ENCODE assay signal across 1 cellular context in genomic region chr15:65347756-65348155, GRCh38.
TF ChIP-seq lines count a peak whose summit lies in the region.
"Not testable (repeated sequence)": the region's sequence is repeated elsewhere in the genome, so short reads cannot be mapped to it uniquely, and the experiment has no call there.

No MANE protein-coding gene starts in this region.

TF ChIP-seq in HepG2, 621 proteins besides CTCF, POLR2A, EP300 and RAD21:
- TF ChIP-seq FOXP1 (IDR thresholded peaks at IDR 0.05), result peak; percentile 90
- not testable (repeated sequence) for TF ChIP-seq FOXP1 (CRISPR knock-in tag; IDR thresholded peaks at IDR 0.05)
